ENCODE assay signal across 1 cellular context in the genomic region with DNA sequence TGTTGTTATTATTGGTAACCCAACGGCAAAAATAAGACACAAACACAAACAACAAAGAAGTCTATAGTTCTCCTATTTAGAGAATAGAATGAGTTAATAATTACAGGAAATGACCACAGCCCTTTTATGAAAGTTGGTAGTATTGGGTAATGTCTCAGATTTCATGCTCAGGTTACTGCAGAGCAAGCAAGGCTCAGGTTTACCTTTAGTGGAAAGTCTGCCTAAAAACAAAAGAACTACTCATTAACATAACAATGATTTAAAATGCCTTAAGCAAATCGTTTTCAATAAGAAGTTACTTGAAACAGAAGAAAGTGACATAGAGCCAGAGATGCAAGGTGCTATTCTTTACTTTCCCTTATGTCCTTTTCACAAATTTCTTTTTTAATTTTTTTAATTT.
TF ChIP-seq lines count a peak whose summit lies in the region.

No MANE protein-coding gene starts in this region.

TF ChIP-seq in GM12878, 131 proteins besides CTCF, POLR2A, EP300 and RAD21 (continued from another document):
- TF ChIP-seq, protein P1, sequence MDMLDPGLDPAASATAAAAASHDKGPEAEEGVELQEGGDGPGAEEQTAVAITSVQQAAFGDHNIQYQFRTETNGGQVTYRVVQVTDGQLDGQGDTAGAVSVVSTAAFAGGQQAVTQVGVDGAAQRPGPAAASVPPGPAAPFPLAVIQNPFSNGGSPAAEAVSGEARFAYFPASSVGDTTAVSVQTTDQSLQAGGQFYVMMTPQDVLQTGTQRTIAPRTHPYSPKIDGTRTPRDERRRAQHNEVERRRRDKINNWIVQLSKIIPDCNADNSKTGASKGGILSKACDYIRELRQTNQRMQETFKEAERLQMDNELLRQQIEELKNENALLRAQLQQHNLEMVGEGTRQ (IDR thresholded peaks at IDR 0.05; ENCODE audit: borderline replicate concordance, low read depth, low read length), result no peak
- no peak for TF ChIP-seq PAX8 (IDR thresholded peaks at IDR 0.05)
- no peak for TF ChIP-seq BMI1 (IDR thresholded peaks at IDR 0.05; ENCODE audit: borderline replicate concordance)
- TF ChIP-seq SREBF2 (IDR thresholded peaks at IDR 0.05; ENCODE audit: low read length), result no peak
- no peak for TF ChIP-seq CHD2 (IDR thresholded peaks at IDR 0.05; ENCODE audit: borderline replicate concordance, low read depth, low read length)
- TF ChIP-seq, protein P2, sequence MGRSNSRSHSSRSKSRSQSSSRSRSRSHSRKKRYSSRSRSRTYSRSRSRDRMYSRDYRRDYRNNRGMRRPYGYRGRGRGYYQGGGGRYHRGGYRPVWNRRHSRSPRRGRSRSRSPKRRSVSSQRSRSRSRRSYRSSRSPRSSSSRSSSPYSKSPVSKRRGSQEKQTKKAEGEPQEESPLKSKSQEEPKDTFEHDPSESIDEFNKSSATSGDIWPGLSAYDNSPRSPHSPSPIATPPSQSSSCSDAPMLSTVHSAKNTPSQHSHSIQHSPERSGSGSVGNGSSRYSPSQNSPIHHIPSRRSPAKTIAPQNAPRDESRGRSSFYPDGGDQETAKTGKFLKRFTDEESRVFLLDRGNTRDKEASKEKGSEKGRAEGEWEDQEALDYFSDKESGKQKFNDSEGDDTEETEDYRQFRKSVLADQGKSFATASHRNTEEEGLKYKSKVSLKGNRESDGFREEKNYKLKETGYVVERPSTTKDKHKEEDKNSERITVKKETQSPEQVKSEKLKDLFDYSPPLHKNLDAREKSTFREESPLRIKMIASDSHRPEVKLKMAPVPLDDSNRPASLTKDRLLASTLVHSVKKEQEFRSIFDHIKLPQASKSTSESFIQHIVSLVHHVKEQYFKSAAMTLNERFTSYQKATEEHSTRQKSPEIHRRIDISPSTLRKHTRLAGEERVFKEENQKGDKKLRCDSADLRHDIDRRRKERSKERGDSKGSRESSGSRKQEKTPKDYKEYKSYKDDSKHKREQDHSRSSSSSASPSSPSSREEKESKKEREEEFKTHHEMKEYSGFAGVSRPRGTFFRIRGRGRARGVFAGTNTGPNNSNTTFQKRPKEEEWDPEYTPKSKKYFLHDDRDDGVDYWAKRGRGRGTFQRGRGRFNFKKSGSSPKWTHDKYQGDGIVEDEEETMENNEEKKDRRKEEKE (IDR thresholded peaks at IDR 0.05), result no peak
